In the genomic region with DNA sequence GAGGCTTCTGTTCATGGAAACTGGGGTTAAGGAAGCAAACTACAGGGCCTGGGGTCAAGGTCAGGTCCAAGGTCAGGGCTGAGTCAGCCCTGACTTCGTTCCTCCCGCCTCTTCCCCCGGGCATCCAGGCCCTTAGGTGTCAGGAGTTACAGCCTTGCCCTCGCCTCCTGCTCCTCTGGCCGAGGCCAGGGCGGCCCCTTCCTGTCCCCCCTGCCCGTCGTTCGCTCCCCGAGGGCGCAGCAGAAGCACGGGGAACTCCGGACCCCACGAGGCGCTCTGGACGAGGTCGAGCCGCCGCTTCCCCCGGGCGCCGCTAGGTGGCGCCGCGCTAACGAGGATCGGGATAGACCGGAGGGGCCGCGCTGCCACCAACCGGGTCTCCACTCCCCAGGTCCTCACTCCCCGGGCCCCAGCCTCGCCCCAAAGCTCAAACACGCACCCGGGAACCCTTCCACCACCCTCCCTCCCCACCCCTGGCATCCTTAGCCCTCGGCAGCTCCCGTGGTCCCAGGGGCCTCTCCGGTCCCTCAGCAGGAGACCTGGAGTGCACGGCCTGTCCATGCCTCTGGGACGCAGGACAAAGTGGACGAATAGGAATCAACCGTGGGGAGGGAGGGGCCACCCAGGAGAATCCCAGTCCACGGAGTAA, we compare ENCODE assay signal across 8 cellular contexts. TPM values are rescaled to one million over a fixed set of nuclear protein-coding genes. Genes with fewer than 3 reads are reported as not detected.
DNase-seq lines count a peak whose midpoint lies in the region; ATAC-seq, FAIRE-seq and TF ChIP-seq lines count a peak whose summit lies in the region.

No MANE protein-coding gene starts in this region.

- TF ChIP-seq EP300 in A549 (IDR thresholded peaks at IDR 0.05), result no peak

- DNase-seq in A549 (ENCODE audit: low read depth in 1 of 2, low spot score in 1 of 2), result peak; percentile 75 to 85
- DNase-seq in GM12892 (ENCODE audit: insufficient read length), result peak; percentile 92
- DNase-seq in HuH-7 (ENCODE audit: low spot score), result peak; percentile 91
- peak; percentile 82 for DNase-seq in SK-MEL-5 (ENCODE audit: low read depth, low spot score)
- DNase-seq in activated naive CD4-positive, alpha-beta T cell treated with Interleukin-2 at 50 U/mL for 16 hours, result peak; percentile 80
- DNase-seq in head of caudate nucleus, result peak; percentile 40 to 92 (median 78)
- peak; percentile 21 for DNase-seq in pons (ENCODE audit: low spot score)
- DNase-seq in upper lobe of right lung, result peak; percentile 89

- H3K4me2 ChIP-seq in A549, result peak overlapping the region; percentile 88

- no peaks in the 10 kb centered on the region for H3K27me3 ChIP-seq in upper lobe of right lung

- CTCF ChIA-PET in A549 (lab: Yijun Ruan, JAX), result interaction anchor here (0.6 to 2.1 kb wide), 33 partner anchors 10 to 582 kb away, joined by 3 to 10 read pairs (median 4); no protein-coding TSS in a partner anchor

- TF ChIP-seq RAD21 in A549 (conservative IDR thresholded peaks at IDR 0.05 in 1 of 2, IDR thresholded peaks at IDR 0.05 in 1 of 2), result peak; percentile 86 to 97

- H3K9me3 ChIP-seq in A549 (no peaks in the 10 kb centered on the region), upper lobe of right lung (no peaks in the 10 kb centered on the region)

- TF ChIP-seq POLR2A in A549 (IDR thresholded peaks at IDR 0.05; ENCODE audit: low read length) (no peak), GM12892 (IDR thresholded peaks at IDR 0.05; ENCODE audit: low read depth, low read length) (no peak)

- in situ Hi-C loops in SK-MEL-5 (cut with HindIII; ENCODE audit: low pct_unique_long_range_greater_than_20kb, low sequenced_read_pairs), result no loop called here

- FAIRE-seq in A549 (lab: Jason Lieb, UNC) (no peak), GM12892 (lab: Jason Lieb, UNC) (peak; percentile 90)

- TF ChIP-seq CTCF in A549 (IDR thresholded peaks at IDR 0.05), result peak; percentile 94
- peak; percentile 98 for TF ChIP-seq CTCF in upper lobe of right lung (IDR thresholded peaks at IDR 0.05)

- intact Hi-C loops in head of caudate nucleus (cut with DNase I) (loop anchor here (10.0 kb wide), 1 partner anchor 546 kb away; no protein-coding TSS in a partner anchor), upper lobe of right lung (cut with DNase I) (loop anchor here (10.0 kb wide), 1 partner anchor 126 kb away; a partner anchor contains a TSS)

- POLR2A ChIA-PET in A549 (lab: Yijun Ruan, JAX), result no interaction called here

- H3K4me1 ChIP-seq in A549 (peaks cover 20% of the 10 kb centered on the region), upper lobe of right lung (peaks cover 9% of the 10 kb centered on the region)

- 2% methylated on average over 9 of the region's 43 CpGs for WGBS in A549 (ENCODE audit: missing lambda C conversion rate)

- ATAC-seq in A549, result peak; percentile 89 to 95
- ATAC-seq in upper lobe of right lung, result peak; percentile 92

- peak overlapping the region; percentile 34; the same call in 2 of the 3 replicates for H3K4me3 ChIP-seq in A549
- no peak overlapping the region for H3K4me3 ChIP-seq in upper lobe of right lung

- no peaks in the 10 kb centered on the region for H3K36me3 ChIP-seq in upper lobe of right lung

- H3K27ac ChIP-seq in A549 (peak overlapping the region; percentile 79 to 89), upper lobe of right lung (no peak overlapping the region)

TF ChIP-seq in A549, 52 proteins besides CTCF, POLR2A, EP300 and RAD21:
- TF ChIP-seq POLR2AphosphoS2 (conservative IDR thresholded peaks at IDR 0.05; ENCODE audit: low read length) (no peak), SMC3 (IDR thresholded peaks at IDR 0.05) (peak; percentile 95), JUNB (IDR thresholded peaks at IDR 0.05) (no peak), JUN (IDR thresholded peaks at IDR 0.05) (0 out of 5 replicates have a peak, but pooled peaks of 1 of the 2 experiments have one; percentile 35), MAZ (IDR thresholded peaks at IDR 0.05; ENCODE audit: borderline replicate concordance, low read depth, low read length) (0 out of 2 replicates have a peak, but pooled peaks have one; percentile 37), EHF (CRISPR knock-in tag; IDR thresholded peaks at IDR 0.05) (no peak), KDM5A (IDR thresholded peaks at IDR 0.05) (no peak), ESRRA (IDR thresholded peaks at IDR 0.05; ENCODE audit: borderline replicate concordance, low read length) (peak; percentile 95), HDAC2 (IDR thresholded peaks at IDR 0.05) (no peak), FOSL2 (IDR thresholded peaks at IDR 0.05) (no peak), FOSL2 (CRISPR knock-in tag; IDR thresholded peaks at IDR 0.05) (0 out of 2 replicates have a peak, but pooled peaks have one; percentile 14), ZSCAN20 (CRISPR knock-in tag; IDR thresholded peaks at IDR 0.05) (no peak), RARB (CRISPR knock-in tag; IDR thresholded peaks at IDR 0.05) (0 out of 2 replicates have a peak, but pooled peaks have one; percentile 38), MYC (IDR thresholded peaks at IDR 0.05; ENCODE audit: borderline replicate concordance, low read length) (0 out of 2 replicates have a peak, but pooled peaks have one; percentile 37)
- TF ChIP-seq, protein P1, sequence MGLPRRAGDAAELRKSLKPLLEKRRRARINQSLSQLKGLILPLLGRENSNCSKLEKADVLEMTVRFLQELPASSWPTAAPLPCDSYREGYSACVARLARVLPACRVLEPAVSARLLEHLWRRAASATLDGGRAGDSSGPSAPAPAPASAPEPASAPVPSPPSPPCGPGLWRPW (IDR thresholded peaks at IDR 0.05), result no peak
- TF ChIP-seq, protein P2, sequence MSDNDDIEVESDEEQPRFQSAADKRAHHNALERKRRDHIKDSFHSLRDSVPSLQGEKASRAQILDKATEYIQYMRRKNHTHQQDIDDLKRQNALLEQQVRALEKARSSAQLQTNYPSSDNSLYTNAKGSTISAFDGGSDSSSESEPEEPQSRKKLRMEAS (IDR thresholded peaks at IDR 0.05), result peak; percentile 83
- TF ChIP-seq, protein P3, sequence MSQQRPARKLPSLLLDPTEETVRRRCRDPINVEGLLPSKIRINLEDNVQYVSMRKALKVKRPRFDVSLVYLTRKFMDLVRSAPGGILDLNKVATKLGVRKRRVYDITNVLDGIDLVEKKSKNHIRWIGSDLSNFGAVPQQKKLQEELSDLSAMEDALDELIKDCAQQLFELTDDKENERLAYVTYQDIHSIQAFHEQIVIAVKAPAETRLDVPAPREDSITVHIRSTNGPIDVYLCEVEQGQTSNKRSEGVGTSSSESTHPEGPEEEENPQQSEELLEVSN (IDR thresholded peaks at IDR 0.05; ENCODE audit: borderline replicate concordance, low read depth), result peak; percentile 34; the same call in 1 of the 2 replicates
TF ChIP-seq in A549: peak in this region for 9.

RNA-seq across cellular contexts. Expression of a gene that starts 59.2 kb away (rescaled TPM):
- polyA plus RNA-seq in A549 (2011; rRNA removed), result not detected in 2 replicates
- polyA plus RNA-seq in A549 (2012; cell fraction: cytosol; rRNA removed), result 0.11 TPM in 1 of 2 replicates, not detected in the other
- not detected in 2 replicates for polyA plus RNA-seq in A549 (2012; cell fraction: nucleus; rRNA removed)
- polyA plus RNA-seq in A549 (2017; fragmentation: RNase III; extraction: RNeasy Plus Mini Kit Qiagen cat#74134 plus additional on column Dnase treatment), result not detected in 3 replicates
- not detected in 2 replicates for polyA minus RNA-seq in A549 (2011; rRNA and poly(A)+ RNA removed)
- not detected for polyA plus RNA-seq in GM12892 (2012; ENCODE audit: missing spikeins)
- 1.1 TPM in 1 of 2 replicates, not detected in the other for total RNA-seq in SK-MEL-5 (2014; rRNA removed; shearing (Covaris generic))
- polyA plus RNA-seq in SK-MEL-5 (2015; cell fraction: cytosol; rRNA removed), result 3.0 TPM in 1 of 2 replicates, not detected in the other
- 1.6 TPM in 1 of 2 replicates, not detected in the other for polyA plus RNA-seq in SK-MEL-5 (2015; cell fraction: nucleus; rRNA removed)
- total RNA-seq in upper lobe of right lung, result not detected

Comparison
In these comparisons a context has a peak if more than half of its experiments do, and no peak if none do; other contexts are left out.
1. DNase-seq: peak in every context shown above with its lines; median percentile 92 in GM12892; 91 in HuH-7; 89 in upper lobe of right lung; 82 in SK-MEL-5; 80 in A549; 80 in activated naive CD4-positive, alpha-beta T cell treated with Interleukin-2 at 50 U/mL for 16 hours; 78 in head of caudate nucleus; 21 in pons.